ENCODE assay signal across 11 cellular contexts in the genomic region with DNA sequence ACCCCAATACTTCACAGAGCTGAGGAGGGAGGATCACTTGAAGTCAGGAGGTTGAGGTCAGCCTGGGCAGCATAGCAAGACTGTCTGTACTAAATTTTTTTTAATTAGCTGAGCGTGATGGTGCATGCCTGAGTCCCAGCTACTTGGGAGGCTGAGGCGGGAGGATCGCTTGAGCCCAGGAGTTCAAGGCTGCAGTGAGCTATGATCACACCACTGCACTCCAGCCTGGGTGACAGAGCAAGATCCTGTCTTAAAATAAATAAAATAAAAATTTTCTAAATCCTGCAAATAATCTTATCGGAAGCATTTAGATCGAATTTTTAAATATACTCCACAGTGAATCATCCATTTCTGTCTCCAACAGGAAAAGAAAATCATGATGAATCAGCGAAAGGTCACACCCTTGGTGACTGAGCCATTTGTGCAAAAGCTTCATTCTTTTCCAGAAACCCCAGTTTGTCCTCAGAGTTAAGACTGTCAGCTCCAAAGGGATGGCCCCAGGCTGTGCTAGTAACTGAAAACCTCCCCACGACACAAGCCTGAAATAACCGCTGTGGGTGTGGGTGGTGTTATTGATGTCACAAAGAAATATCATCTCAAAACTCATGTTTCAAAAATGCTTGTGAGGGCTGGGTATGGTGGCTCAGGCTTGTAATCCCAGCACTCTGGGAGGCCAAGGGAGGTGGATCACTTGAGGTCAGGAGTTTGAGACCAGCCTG.
DNase-seq lines count a peak whose midpoint lies in the region; TF ChIP-seq lines count a peak whose summit lies in the region.
"Had no signal": no experiment of that assay in that cellular context is flagged by ENCODE, and none has a peak within 500 bp of the region (broad histone marks: within the 10 kb centered on the region; RNA-seq: fewer than 3 reads in every experiment).

No MANE protein-coding gene starts in this region.

- no TSS peak for BruUV-seq in PC-9 (replicated peaks; lab: Mats Ljungman, UMichigan)

- peak overlapping the region; percentile 63 for H3K4me2 ChIP-seq in PC-9
- H3K4me2 ChIP-seq in osteoblast (ENCODE audit: insufficient read depth, low read length) = peak overlapping the region; percentile 36

- H3K9me2 ChIP-seq in PC-9 (ENCODE audit: insufficient read depth) = no peaks in the 10 kb centered on the region

- POLR2A ChIA-PET in PC-9 (lab: Charles Lee; ENCODE audit: unreplicated experiment) = interaction anchor here (0.6 to 0.7 kb wide), 2 partner anchors 125 to 604 kb away, joined by 3 to 7 read pairs; no protein-coding TSS in a partner anchor

- TF ChIP-seq CTCF in PC-9 (conservative IDR thresholded peaks at IDR 0.05) (no peak), osteoblast (IDR thresholded peaks at IDR 0.05; ENCODE audit: extremely low read depth, low read depth, low read length) (no peak)

- H2AFZ ChIP-seq in PC-9 = no peak overlapping the region
- H2AFZ ChIP-seq in osteoblast (ENCODE audit: low read length) = no peak overlapping the region

- no peaks in the 10 kb centered on the region for H4K20me1 ChIP-seq in PC-9 (ENCODE audit: insufficient read depth)
- H4K20me1 ChIP-seq in osteoblast (ENCODE audit: insufficient read depth, low read length) = no peaks in the 10 kb centered on the region

- intact Hi-C loops in PC-9 (cut with micrococcal nuclease; ENCODE audit: unreplicated experiment) = loop anchor here (5.0 to 10.0 kb wide), 2 partner anchors 92 to 126 kb away; no protein-coding TSS in a partner anchor

- H3K27ac ChIP-seq in PC-9 = peak overlapping the region; percentile 100
- peak overlapping the region; percentile 82 for H3K27ac ChIP-seq in osteoblast (ENCODE audit: low read depth, low read length)

- H3K36me3 ChIP-seq in PC-9 (ENCODE audit: low read depth) (no peaks in the 10 kb centered on the region), osteoblast (ENCODE audit: insufficient read depth, low read length) (no peaks in the 10 kb centered on the region)

- CTCF ChIA-PET in PC-9 (lab: Charles Lee) = interaction anchor here (0.7 kb wide), 1 partner anchor 1038 kb away, joined by 3 read pairs; no protein-coding TSS in a partner anchor

- DNase-seq in ELR (ENCODE audit: low read depth) (peak; percentile 100), PC-9 (peak; percentile 85 to 97), epidermal melanocyte (ENCODE audit: insufficient read length, low spot score) (peak; percentile 72), osteoblast (ENCODE audit: insufficient read length, low spot score, missing footprints) (peak; percentile 96), T-helper 2 cell (no peak), NCI-H2107 treated with DMSO at 0.1 percent for 48 hours (lab: John Stamatoyannopoulos, UW; ENCODE audit: unreplicated experiment) (no peak), activated gamma-delta T cell treated with Interleukin-2 at 50 U/mL for 16 hours (no peak), NCI-H2171 treated with DMSO at 0.1 percent for 48 hours (lab: John Stamatoyannopoulos, UW) (no peak)
- DNase-seq: NCI-H1048; stimulated activated CD4-positive, alpha-beta T cell treated with anti-CD3 and anti-CD28 coated beads, Interleukin-2, amount 100 ng/mL, for 24 hours had no signal

- H3K4me3 ChIP-seq in PC-9 (no peak overlapping the region), osteoblast (ENCODE audit: insufficient read depth, low read length) (no peak overlapping the region)
- H3K4me3 ChIP-seq: GM12878 had no signal

- peaks cover 49% of the 10 kb centered on the region for H3F3A ChIP-seq in PC-9 (ENCODE audit: insufficient read depth, low read depth)

- H3K27me3 ChIP-seq in PC-9 (ENCODE audit: insufficient read depth, low read depth) (no peaks in the 10 kb centered on the region), osteoblast (ENCODE audit: insufficient read depth, low read length) (no peaks in the 10 kb centered on the region)

- H3K79me2 ChIP-seq in PC-9 (ENCODE audit: low read depth) (no peaks in the 10 kb centered on the region), osteoblast (ENCODE audit: insufficient read depth, low read length) (no peaks in the 10 kb centered on the region)

- H3K4me1 ChIP-seq in PC-9 (replicated peaks; ENCODE audit: insufficient read depth) = peaks cover 43% of the 10 kb centered on the region
- peaks cover 15% of the 10 kb centered on the region for H3K4me1 ChIP-seq in osteoblast (ENCODE audit: insufficient read depth, low read length)

- H3K9me3 ChIP-seq in PC-9 (ENCODE audit: insufficient read depth, low read depth) = no peaks in the 10 kb centered on the region
- no peaks in the 10 kb centered on the region for H3K9me3 ChIP-seq in osteoblast (ENCODE audit: low read depth, low read length)

Comparison
In these comparisons a context has a peak if more than half of its experiments do, and no peak if none do; other contexts are left out.
1. DNase-seq: peak in ELR (single experiment), PC-9 (2 of 2), epidermal melanocyte (single experiment) and osteoblast (single experiment); none in T-helper 2 cell (0 of 5), NCI-H2107 treated with DMSO at 0.1 percent for 48 hours (single experiment), activated gamma-delta T cell treated with Interleukin-2 at 50 U/mL for 16 hours (single experiment) and NCI-H2171 treated with DMSO at 0.1 percent for 48 hours (single experiment).